ENCODE assay signal across 8 cellular contexts in the genomic region with DNA sequence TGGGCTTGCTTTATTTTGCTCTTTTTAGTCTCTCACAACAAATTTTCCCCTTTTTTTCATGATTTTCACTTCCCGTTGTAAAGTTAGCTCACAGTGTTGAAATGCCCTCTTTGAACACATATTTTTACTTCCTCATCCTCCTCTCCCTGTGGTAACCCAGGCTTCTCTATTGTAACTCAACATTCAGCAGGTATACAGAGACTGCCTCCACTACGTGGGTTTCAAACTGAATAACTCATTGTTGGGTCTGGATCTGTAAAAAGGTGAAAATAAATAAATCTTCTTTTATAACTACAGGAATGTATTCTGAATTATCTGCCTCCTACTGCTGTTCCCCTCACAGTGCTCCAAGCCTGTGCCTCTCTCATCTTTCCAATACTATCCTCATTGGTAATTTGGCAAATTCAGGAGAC.
A peak's percentile ranks its signal among the peaks of the same experiment; 100 is the strongest.
DNase-seq lines count a peak whose midpoint lies in the region; ATAC-seq, FAIRE-seq and TF ChIP-seq lines count a peak whose summit lies in the region.

No MANE protein-coding gene starts in this region.

- H3K27me3 ChIP-seq in naive thymus-derived CD4-positive, alpha-beta T cell (ENCODE audit: control insufficient read depth in 2 of 2, insufficient read depth in 2 of 2, low read length in 2 of 2), result no peaks in the 10 kb centered on the region
- H3K27me3 ChIP-seq in GM23338 (ENCODE audit: insufficient read depth), result peaks cover 67% of the 10 kb centered on the region

- no peak for DNase-seq in GM12891 (ENCODE audit: insufficient read length, low spot score)
- DNase-seq in HS-27A (ENCODE audit: low read depth), result peak; percentile 38
- no peak for DNase-seq in activated naive CD8-positive, alpha-beta T cell treated with anti-CD3 and anti-CD28 coated beads, Interleukin-2, amount 50 U/mL, for 24 hours
- no peak for DNase-seq in naive thymus-derived CD4-positive, alpha-beta T cell
- DNase-seq in GM23338 (ENCODE audit: low spot score), result no peak
- no peak for DNase-seq in occipital lobe (lab: John Stamatoyannopoulos, UW)
- no peak for DNase-seq in amniotic stem cell (lab: John Stamatoyannopoulos, UW)

- no peak for TF ChIP-seq CTCF in GM23338 (conservative IDR thresholded peaks at IDR 0.05; ENCODE audit: low read depth in 2 of 2)

- no peaks in the 10 kb centered on the region for H3K9me3 Mint-ChIP-seq in activated naive CD8-positive, alpha-beta T cell treated with anti-CD3 and anti-CD28 coated beads, Interleukin-2, amount 50 U/mL, for 24 hours
- no peaks in the 10 kb centered on the region for H3K9me3 Mint-ChIP-seq in naive thymus-derived CD4-positive, alpha-beta T cell
- H3K9me3 Mint-ChIP-seq in GM23338, result no peaks in the 10 kb centered on the region

- CTCF ChIA-PET in naive thymus-derived CD4-positive, alpha-beta T cell (lab: Charles Lee), result interaction anchor here (0.7 kb wide), 1 partner anchor 273 kb away, joined by 3 read pairs; no protein-coding TSS in a partner anchor

- peaks cover 11 to 32% of the 10 kb centered on the region in 2 donors for H3K4me1 ChIP-seq in naive thymus-derived CD4-positive, alpha-beta T cell (ENCODE audit: control insufficient read depth in 2 of 2, insufficient read depth in 2 of 2, low read length in 2 of 2)
- peaks cover 25% of the 10 kb centered on the region for H3K4me1 ChIP-seq in GM23338 (ENCODE audit: insufficient read depth)

- TF ChIP-seq POLR2A in GM12891 (IDR thresholded peaks at IDR 0.05; ENCODE audit: low read depth, low read length), result no peak

- no peaks in the 10 kb centered on the region for H3K79me2 ChIP-seq in GM23338 (replicated peaks; ENCODE audit: insufficient read depth)

- 0 out of 2 replicates have a peak, but pooled peaks cover 12% of the 10 kb centered on the region for H3F3A ChIP-seq in GM23338 (replicated peaks; ENCODE audit: low read depth)

- POLR2A ChIA-PET in naive thymus-derived CD4-positive, alpha-beta T cell (lab: Charles Lee), result no interaction called here

- no peaks in the 10 kb centered on the region for H3K9me3 ChIP-seq in naive thymus-derived CD4-positive, alpha-beta T cell (ENCODE audit: control insufficient read depth in 2 of 3, low read length in 3 of 3)

- no peaks in the 10 kb centered on the region for H3K27me3 Mint-ChIP-seq in activated naive CD8-positive, alpha-beta T cell treated with anti-CD3 and anti-CD28 coated beads, Interleukin-2, amount 50 U/mL, for 24 hours
- no peaks in the 10 kb centered on the region for H3K27me3 Mint-ChIP-seq in naive thymus-derived CD4-positive, alpha-beta T cell
- H3K27me3 Mint-ChIP-seq in GM23338 (ENCODE audit: insufficient read depth, low read depth, poor library complexity), result peaks cover 51% of the 10 kb centered on the region

- no peak overlapping the region for H2AFZ ChIP-seq in GM23338

- H4K20me1 ChIP-seq in GM23338 (replicated peaks; ENCODE audit: insufficient read depth), result peaks cover 12% of the 10 kb centered on the region

- H3K4me3 ChIP-seq in naive thymus-derived CD4-positive, alpha-beta T cell (ENCODE audit: low read length), result no peak overlapping the region
- H3K4me3 ChIP-seq in GM23338, result no peak overlapping the region

- FAIRE-seq in GM12891 (lab: Jason Lieb, UNC), result peak; percentile 82

- H3K4me2 ChIP-seq in GM23338, result no peak overlapping the region

- no peak overlapping the region for H3K27ac ChIP-seq in naive thymus-derived CD4-positive, alpha-beta T cell (ENCODE audit: low read depth, low read length)
- no peak overlapping the region for H3K27ac ChIP-seq in GM23338 (ENCODE audit: low read depth)

- peaks cover 52% of the 10 kb centered on the region for H3K4me1 Mint-ChIP-seq in activated naive CD8-positive, alpha-beta T cell treated with anti-CD3 and anti-CD28 coated beads, Interleukin-2, amount 50 U/mL, for 24 hours
- H3K4me1 Mint-ChIP-seq in naive thymus-derived CD4-positive, alpha-beta T cell, result peaks cover 29 to 79% (median 66%) of the 10 kb centered on the region in 7 donors
- peaks cover 18% of the 10 kb centered on the region for H3K4me1 Mint-ChIP-seq in GM23338

- ATAC-seq in activated naive CD8-positive, alpha-beta T cell treated with anti-CD3 and anti-CD28 coated beads, Interleukin-2, amount 50 U/mL, for 24 hours, result no peak
- ATAC-seq in naive thymus-derived CD4-positive, alpha-beta T cell, result peak; percentile 60
- ATAC-seq in GM21423 (IDR thresholded peaks at IDR 0.05; ENCODE audit: unreplicated experiment), result no peak
- ATAC-seq in GM23338, result no peak

- peak overlapping the region; percentile 85 for H3K4me3 Mint-ChIP-seq in activated naive CD8-positive, alpha-beta T cell treated with anti-CD3 and anti-CD28 coated beads, Interleukin-2, amount 50 U/mL, for 24 hours
- H3K4me3 Mint-ChIP-seq in naive thymus-derived CD4-positive, alpha-beta T cell, result peak overlapping the region in 3 of 10 donors; percentile 4 to 20 (median 15)
- no peak overlapping the region for H3K4me3 Mint-ChIP-seq in GM23338

- peaks cover 2 to 18% (median 12%) of the 10 kb centered on the region in 3 experiments for H3K36me3 ChIP-seq in naive thymus-derived CD4-positive, alpha-beta T cell (ENCODE audit: control insufficient read depth in 2 of 3, insufficient read depth in 3 of 3, low read length in 3 of 3)
- H3K36me3 ChIP-seq in GM23338 (ENCODE audit: insufficient read depth), result no peaks in the 10 kb centered on the region

- intact Hi-C loops in naive thymus-derived CD4-positive, alpha-beta T cell (cut with micrococcal nuclease), result loop anchor here in 1 of 2 donors (10.0 kb wide), 2 partner anchors 732 to 952 kb away; no protein-coding TSS in a partner anchor

- H3K36me3 Mint-ChIP-seq in activated naive CD8-positive, alpha-beta T cell treated with anti-CD3 and anti-CD28 coated beads, Interleukin-2, amount 50 U/mL, for 24 hours (ENCODE audit: low read depth), result peaks cover 51% of the 10 kb centered on the region
- H3K36me3 Mint-ChIP-seq in naive thymus-derived CD4-positive, alpha-beta T cell, result peaks cover 10 to 33% (median 26%) of the 10 kb centered on the region in 5 donors
- no peaks in the 10 kb centered on the region for H3K36me3 Mint-ChIP-seq in GM23338 (ENCODE audit: low read depth)

- peak overlapping the region; percentile 59 for H3K27ac Mint-ChIP-seq in activated naive CD8-positive, alpha-beta T cell treated with anti-CD3 and anti-CD28 coated beads, Interleukin-2, amount 50 U/mL, for 24 hours
- H3K27ac Mint-ChIP-seq in naive thymus-derived CD4-positive, alpha-beta T cell, result peak overlapping the region in 8 of 9 donors; percentile 9 to 80 (median 26)
- H3K27ac Mint-ChIP-seq in GM23338, result no peak overlapping the region

- no peaks in the 10 kb centered on the region for H3K9me2 ChIP-seq in GM23338 (ENCODE audit: insufficient read depth)

TF ChIP-seq in GM12891, 5 proteins besides CTCF, POLR2A, EP300 and RAD21:
- no peak for TF ChIP-seq TAF1 (IDR thresholded peaks at IDR 0.05; ENCODE audit: low read depth, low read length)
- TF ChIP-seq SPI1 (IDR thresholded peaks at IDR 0.05; ENCODE audit: low read depth, low read length), result peak; percentile 86

TF ChIP-seq in GM23338, 12 proteins besides CTCF, POLR2A, EP300 and RAD21 (continues in another document):
- TF ChIP-seq EZH2 (IDR thresholded peaks at IDR 0.05; ENCODE audit: low read depth, unreplicated experiment), result no peak
- TF ChIP-seq ZNF331 (CRISPR knock-in tag; IDR thresholded peaks at IDR 0.05; ENCODE audit: low read depth), result no peak
- TF ChIP-seq, protein P1, sequence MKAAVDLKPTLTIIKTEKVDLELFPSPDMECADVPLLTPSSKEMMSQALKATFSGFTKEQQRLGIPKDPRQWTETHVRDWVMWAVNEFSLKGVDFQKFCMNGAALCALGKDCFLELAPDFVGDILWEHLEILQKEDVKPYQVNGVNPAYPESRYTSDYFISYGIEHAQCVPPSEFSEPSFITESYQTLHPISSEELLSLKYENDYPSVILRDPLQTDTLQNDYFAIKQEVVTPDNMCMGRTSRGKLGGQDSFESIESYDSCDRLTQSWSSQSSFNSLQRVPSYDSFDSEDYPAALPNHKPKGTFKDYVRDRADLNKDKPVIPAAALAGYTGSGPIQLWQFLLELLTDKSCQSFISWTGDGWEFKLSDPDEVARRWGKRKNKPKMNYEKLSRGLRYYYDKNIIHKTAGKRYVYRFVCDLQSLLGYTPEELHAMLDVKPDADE (IDR thresholded peaks at IDR 0.05), result no peak
- TF ChIP-seq, protein P2, sequence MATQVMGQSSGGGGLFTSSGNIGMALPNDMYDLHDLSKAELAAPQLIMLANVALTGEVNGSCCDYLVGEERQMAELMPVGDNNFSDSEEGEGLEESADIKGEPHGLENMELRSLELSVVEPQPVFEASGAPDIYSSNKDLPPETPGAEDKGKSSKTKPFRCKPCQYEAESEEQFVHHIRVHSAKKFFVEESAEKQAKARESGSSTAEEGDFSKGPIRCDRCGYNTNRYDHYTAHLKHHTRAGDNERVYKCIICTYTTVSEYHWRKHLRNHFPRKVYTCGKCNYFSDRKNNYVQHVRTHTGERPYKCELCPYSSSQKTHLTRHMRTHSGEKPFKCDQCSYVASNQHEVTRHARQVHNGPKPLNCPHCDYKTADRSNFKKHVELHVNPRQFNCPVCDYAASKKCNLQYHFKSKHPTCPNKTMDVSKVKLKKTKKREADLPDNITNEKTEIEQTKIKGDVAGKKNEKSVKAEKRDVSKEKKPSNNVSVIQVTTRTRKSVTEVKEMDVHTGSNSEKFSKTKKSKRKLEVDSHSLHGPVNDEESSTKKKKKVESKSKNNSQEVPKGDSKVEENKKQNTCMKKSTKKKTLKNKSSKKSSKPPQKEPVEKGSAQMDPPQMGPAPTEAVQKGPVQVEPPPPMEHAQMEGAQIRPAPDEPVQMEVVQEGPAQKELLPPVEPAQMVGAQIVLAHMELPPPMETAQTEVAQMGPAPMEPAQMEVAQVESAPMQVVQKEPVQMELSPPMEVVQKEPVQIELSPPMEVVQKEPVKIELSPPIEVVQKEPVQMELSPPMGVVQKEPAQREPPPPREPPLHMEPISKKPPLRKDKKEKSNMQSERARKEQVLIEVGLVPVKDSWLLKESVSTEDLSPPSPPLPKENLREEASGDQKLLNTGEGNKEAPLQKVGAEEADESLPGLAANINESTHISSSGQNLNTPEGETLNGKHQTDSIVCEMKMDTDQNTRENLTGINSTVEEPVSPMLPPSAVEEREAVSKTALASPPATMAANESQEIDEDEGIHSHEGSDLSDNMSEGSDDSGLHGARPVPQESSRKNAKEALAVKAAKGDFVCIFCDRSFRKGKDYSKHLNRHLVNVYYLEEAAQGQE (IDR thresholded peaks at IDR 0.05; ENCODE audit: unreplicated experiment), result no peak
- no peak for TF ChIP-seq CREB1 (CRISPR knock-in tag; IDR thresholded peaks at IDR 0.05; ENCODE audit: low read depth)
- TF ChIP-seq ZNF114 (CRISPR knock-in tag; IDR thresholded peaks at IDR 0.05), result no peak
